Comparison of ENCODE assay signal across 18 cellular contexts in genomic region chr17:56917559-56918296, GRCh38. TPM values are rescaled to one million over a fixed set of nuclear protein-coding genes. Genes with fewer than 3 reads are reported as not detected.
DNase-seq lines count a peak whose midpoint lies in the region; ATAC-seq, FAIRE-seq and TF ChIP-seq lines count a peak whose summit lies in the region.
"Had no signal": no experiment of that assay in that cellular context is flagged by ENCODE, and none has a peak within 500 bp of the region (broad histone marks: within the 10 kb centered on the region; RNA-seq: fewer than 3 reads in every experiment).

No MANE protein-coding gene starts in this region.

- intact Hi-C loops in CD4-positive, alpha-beta T cell (cut with DNase I, micrococcal nuclease): no loop called here

- DNase-seq in A549 (ENCODE audit: low read depth in 1 of 2, low spot score in 1 of 2) (no peak), SJSA1 (ENCODE audit: low read depth in 1 of 2, low spot score in 2 of 2) (peak in 1 of 2 experiments; percentile 16), fibroblast of pulmonary artery (ENCODE audit: low read depth) (peak; percentile 14), osteoblast (ENCODE audit: insufficient read length, low spot score, missing footprints) (no peak), middle frontal gyrus (ENCODE audit: extremely low spot score, low spot score) (no peak), COLO668 (lab: John Stamatoyannopoulos, UW; ENCODE audit: unreplicated experiment) (no peak)
- DNase-seq in CD4-positive, alpha-beta T cell: no peak
- DNase-seq: anterior cingulate cortex; effector CD8-positive, alpha-beta T cell; Karpas-422; midbrain; NCI-H1105; NCI-H2171; WERI-Rb-1 had no signal

- no peak for TF ChIP-seq POLR2A in A549 (IDR thresholded peaks at IDR 0.05; ENCODE audit: low read length)

- peak overlapping the region; percentile 14 for H3K4me3 Mint-ChIP-seq in CD4-positive, alpha-beta T cell
- H3K4me3 Mint-ChIP-seq: central memory CD8-positive, alpha-beta T cell; T-helper 1 cell treated with Interleukin-12 subunit alpha and Interleukin-12 subunit beta and Interleukin-4 antibody, amounts not matched to agents 30 μg/mL and 1 μg/mL, for 36 hours had no signal

- POLR2A ChIA-PET in A549 (lab: Yijun Ruan, JAX): no interaction called here
- POLR2A ChIA-PET in CD4-positive, alpha-beta T cell (lab: Charles Lee): no interaction called here

- H3K27me3 ChIP-seq in CD4-positive, alpha-beta T cell (ENCODE audit: control insufficient read depth, insufficient read depth, low read length): no peaks in the 10 kb centered on the region
- H3K27me3 ChIP-seq in SJSA1 (replicated peaks) (no peaks in the 10 kb centered on the region), osteoblast (ENCODE audit: insufficient read depth, low read length) (no peaks in the 10 kb centered on the region)
- H3K27me3 ChIP-seq: esophagus muscularis mucosa, suprapubic skin had no signal

- peaks cover 10% of the 10 kb centered on the region for H3K36me3 Mint-ChIP-seq in CD4-positive, alpha-beta T cell (ENCODE audit: low read depth)

- TF ChIP-seq EP300 in A549 (IDR thresholded peaks at IDR 0.05): no peak

- no peak for FAIRE-seq in A549 (lab: Jason Lieb, UNC)

- TF ChIP-seq CTCF in A549 (IDR thresholded peaks at IDR 0.05): no peak
- no peak for TF ChIP-seq CTCF in CD4-positive, alpha-beta T cell (IDR thresholded peaks at IDR 0.05)
- TF ChIP-seq CTCF in fibroblast of pulmonary artery (IDR thresholded peaks at IDR 0.05; ENCODE audit: low read length, missing control alignments): no peak
- TF ChIP-seq CTCF in osteoblast (IDR thresholded peaks at IDR 0.05; ENCODE audit: extremely low read depth, low read depth, low read length): no peak

- H3K4me1 ChIP-seq in A549: peaks cover 20% of the 10 kb centered on the region
- H3K4me1 ChIP-seq in SJSA1 (replicated peaks): peaks cover 31% of the 10 kb centered on the region
- H3K4me1 ChIP-seq in osteoblast (ENCODE audit: insufficient read depth, low read length): peaks cover 20% of the 10 kb centered on the region

- H3K9me3 ChIP-seq in A549 (peaks cover 14% of the 10 kb centered on the region; the same call in 2 of the 3 replicates), SJSA1 (replicated peaks) (0 out of 2 replicates have a peak, but pooled peaks cover 4% of the 10 kb centered on the region), osteoblast (ENCODE audit: low read depth, low read length) (no peaks in the 10 kb centered on the region)
- no peaks in the 10 kb centered on the region for H3K9me3 ChIP-seq in CD4-positive, alpha-beta T cell (ENCODE audit: control insufficient read depth, low read length)
- H3K9me3 ChIP-seq: esophagus muscularis mucosa, suprapubic skin had no signal

- ATAC-seq in A549: no peak
- ATAC-seq in CD4-positive, alpha-beta T cell (ENCODE audit: poor library complexity): no peak

- CTCF ChIA-PET in A549 (lab: Yijun Ruan, JAX): no interaction called here
- CTCF ChIA-PET in CD4-positive, alpha-beta T cell (lab: Charles Lee): interaction anchor here (0.6 kb wide), 1 partner anchor 14 kb away, joined by 3 read pairs; no protein-coding TSS in a partner anchor

- H3K4me3 ChIP-seq in A549 (no peak overlapping the region), SJSA1 (no peak overlapping the region), fibroblast of pulmonary artery (replicated peaks; ENCODE audit: low read depth, low read length) (no peak overlapping the region), osteoblast (ENCODE audit: insufficient read depth, low read length) (no peak overlapping the region)
- H3K4me3 ChIP-seq: esophagus muscularis mucosa, suprapubic skin had no signal

- peaks cover 4% of the 10 kb centered on the region for H3K36me3 ChIP-seq in SJSA1
- H3K36me3 ChIP-seq in osteoblast (ENCODE audit: insufficient read depth, low read length): no peaks in the 10 kb centered on the region
- H3K36me3 ChIP-seq: esophagus muscularis mucosa, suprapubic skin, WERI-Rb-1 had no signal

- H2AFZ ChIP-seq in osteoblast (ENCODE audit: low read length): no peak overlapping the region

- H4K20me1 ChIP-seq in osteoblast (ENCODE audit: insufficient read depth, low read length): peaks cover 4% of the 10 kb centered on the region

- H3K27ac Mint-ChIP-seq in CD4-positive, alpha-beta T cell: no peak overlapping the region
- H3K27ac Mint-ChIP-seq: T-helper 1 cell treated with Interleukin-12 subunit alpha and Interleukin-12 subunit beta and Interleukin-4 antibody, amounts not matched to agents 30 μg/mL and 1 μg/mL, for 36 hours had no signal

- 87% methylated on average over 4 of the region's 4 CpGs for WGBS in A549 (ENCODE audit: missing lambda C conversion rate)

- H3K4me2 ChIP-seq in A549: no peak overlapping the region
- H3K4me2 ChIP-seq in osteoblast (ENCODE audit: insufficient read depth, low read length): no peak overlapping the region

- no peaks in the 10 kb centered on the region for H3K27me3 Mint-ChIP-seq in CD4-positive, alpha-beta T cell
- H3K27me3 Mint-ChIP-seq: central memory CD8-positive, alpha-beta T cell had no signal

- H3K9me3 Mint-ChIP-seq in CD4-positive, alpha-beta T cell: peaks cover 4% of the 10 kb centered on the region

- H3K27ac ChIP-seq in A549 (peak overlapping the region in 1 of 2 experiments; percentile 93; a peak in 4 of 6 replicates), SJSA1 (0 out of 2 replicates have a peak overlapping the region, but pooled peaks have one; percentile 86), osteoblast (ENCODE audit: low read depth, low read length) (no peak overlapping the region)
- H3K27ac ChIP-seq in CD4-positive, alpha-beta T cell (ENCODE audit: low read depth, low read length): no peak overlapping the region
- H3K27ac ChIP-seq: esophagus muscularis mucosa, WERI-Rb-1 had no signal

- peaks cover 23% of the 10 kb centered on the region for H3K79me2 ChIP-seq in osteoblast (ENCODE audit: insufficient read depth, low read length)

- H3K4me1 Mint-ChIP-seq in CD4-positive, alpha-beta T cell (ENCODE audit: low read depth): peaks cover 8% of the 10 kb centered on the region

- TF ChIP-seq RAD21 in A549 (conservative IDR thresholded peaks at IDR 0.05 in 1 of 2, IDR thresholded peaks at IDR 0.05 in 1 of 2): no peak

TF ChIP-seq in A549, 52 proteins besides CTCF, POLR2A, EP300 and RAD21:
- TF ChIP-seq ESRRA (IDR thresholded peaks at IDR 0.05; ENCODE audit: borderline replicate concordance, low read length) (no peak), FOXS1 (CRISPR knock-in tag; IDR thresholded peaks at IDR 0.05) (no peak), SMC3 (IDR thresholded peaks at IDR 0.05) (no peak), CEBPB (IDR thresholded peaks at IDR 0.05) (no peak), EHMT2 (IDR thresholded peaks at IDR 0.05; ENCODE audit: low read depth) (no peak), CHD2 (IDR thresholded peaks at IDR 0.05; ENCODE audit: low read length, partially characterized antibody) (no peak), TP53 (CRISPR knock-in tag; IDR thresholded peaks at IDR 0.05) (no peak), CBX2 (IDR thresholded peaks at IDR 0.05; ENCODE audit: borderline replicate concordance, low read depth) (no peak)
- TF ChIP-seq, protein P1, sequence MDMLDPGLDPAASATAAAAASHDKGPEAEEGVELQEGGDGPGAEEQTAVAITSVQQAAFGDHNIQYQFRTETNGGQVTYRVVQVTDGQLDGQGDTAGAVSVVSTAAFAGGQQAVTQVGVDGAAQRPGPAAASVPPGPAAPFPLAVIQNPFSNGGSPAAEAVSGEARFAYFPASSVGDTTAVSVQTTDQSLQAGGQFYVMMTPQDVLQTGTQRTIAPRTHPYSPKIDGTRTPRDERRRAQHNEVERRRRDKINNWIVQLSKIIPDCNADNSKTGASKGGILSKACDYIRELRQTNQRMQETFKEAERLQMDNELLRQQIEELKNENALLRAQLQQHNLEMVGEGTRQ (IDR thresholded peaks at IDR 0.05): 0 out of 2 replicates have a peak, but pooled peaks have one; percentile 7

RNA-seq across cellular contexts. Expression of gene TRIM25, which starts 3.9 kb away (rescaled TPM):
- polyA plus RNA-seq in A549 (2011; rRNA removed): 56.6 and 65.4 TPM in 2 replicates
- polyA plus RNA-seq in A549 (2012; cell fraction: cytosol; rRNA removed): 15.5 and 19.3 TPM in 2 replicates
- polyA plus RNA-seq in A549 (2012; cell fraction: nucleus; rRNA removed): 35.4 and 43.1 TPM in 2 replicates
- 38.3 to 40.7 TPM (median 39.8 TPM) in 3 replicates for polyA plus RNA-seq in A549 (2017; fragmentation: RNase III; extraction: RNeasy Plus Mini Kit Qiagen cat#74134 plus additional on column Dnase treatment)
- polyA minus RNA-seq in A549 (2011; rRNA and poly(A)+ RNA removed): 50.2 and 53.5 TPM in 2 replicates
- total RNA-seq in CD4-positive, alpha-beta T cell: 10 to 100 TPM; 31.7 to 33.2 TPM
- total RNA-seq in SJSA1 (2014; rRNA removed; shearing (Covaris generic)): 11.4 and 11.9 TPM in 2 replicates
- total RNA-seq in osteoblast: 46.9 and 49.9 TPM in 2 replicates

RNA-seq across cellular contexts. Expression of gene COIL, which starts 43.1 kb away (rescaled TPM):
- 13.5 and 16.9 TPM in 2 replicates for polyA plus RNA-seq in A549 (2011; rRNA removed)
- 4.5 and 4.6 TPM in 2 replicates for polyA plus RNA-seq in A549 (2012; cell fraction: cytosol; rRNA removed)
- polyA plus RNA-seq in A549 (2012; cell fraction: nucleus; rRNA removed): 3.7 and 5.9 TPM in 2 replicates
- 19.9 to 20.7 TPM (median 20.3 TPM) in 3 replicates for polyA plus RNA-seq in A549 (2017; fragmentation: RNase III; extraction: RNeasy Plus Mini Kit Qiagen cat#74134 plus additional on column Dnase treatment)
- polyA minus RNA-seq in A549 (2011; rRNA and poly(A)+ RNA removed): 6.9 and 7.2 TPM in 2 replicates
- 10 to 100 TPM; 19.4 to 20.3 TPM for total RNA-seq in CD4-positive, alpha-beta T cell
- 28.2 and 33.8 TPM in 2 replicates for total RNA-seq in SJSA1 (2014; rRNA removed; shearing (Covaris generic))
- 11.2 and 11.9 TPM in 2 replicates for total RNA-seq in osteoblast
